1 cellular context compared by ENCODE assay signal in genomic region chr16:89506791-89507191, GRCh38.
TF ChIP-seq lines count a peak whose summit lies in the region.

No MANE protein-coding gene starts in this region.

TF ChIP-seq in GM12878, 131 proteins besides CTCF, POLR2A, EP300 and RAD21:
- TF ChIP-seq ETV6 (conservative IDR thresholded peaks at IDR 0.05 in 1 of 2, IDR thresholded peaks at IDR 0.05 in 1 of 2; ENCODE audit: borderline replicate concordance in 1 of 2, low read depth in 1 of 2) (no peak), NFYA (IDR thresholded peaks at IDR 0.05; ENCODE audit: borderline replicate concordance, low read depth, low read length) (no peak), BCL11A (IDR thresholded peaks at IDR 0.05; ENCODE audit: low read depth, low read length) (no peak), CBX3 (IDR thresholded peaks at IDR 0.05; ENCODE audit: borderline replicate concordance, low read depth) (no peak)
